2 cellular contexts compared by ENCODE assay signal in the genomic region with DNA sequence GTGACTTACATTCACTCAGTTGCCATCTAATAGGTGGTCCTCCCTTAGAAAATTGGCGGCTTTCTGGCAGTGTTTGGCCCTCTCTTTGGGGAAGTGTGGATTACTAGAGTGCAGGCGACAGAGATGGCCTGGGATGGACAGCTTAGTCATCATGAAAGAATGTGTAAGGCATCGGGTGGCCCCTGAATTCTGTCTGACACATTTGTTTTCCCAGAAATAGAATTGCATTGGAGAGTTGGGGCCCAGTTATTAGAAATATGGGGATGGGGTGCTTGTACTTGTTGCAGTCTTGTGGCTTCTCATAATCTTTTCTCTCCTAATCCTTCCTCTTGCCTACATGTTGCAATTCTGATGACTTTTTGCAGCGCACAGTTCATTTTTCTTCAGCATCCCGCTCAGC.
TF ChIP-seq lines count a peak whose summit lies in the region.

No MANE protein-coding gene starts in this region.

TF ChIP-seq in A549, 52 proteins besides CTCF, POLR2A, EP300 and RAD21:
- TF ChIP-seq FOXS1 (CRISPR knock-in tag; IDR thresholded peaks at IDR 0.05): no peak
- TF ChIP-seq RNF2 (IDR thresholded peaks at IDR 0.05; ENCODE audit: borderline replicate concordance, low read depth): no peak
- TF ChIP-seq FOSL2 (IDR thresholded peaks at IDR 0.05): 0 out of 2 replicates have a peak, but pooled peaks have one; percentile 31
- peak; percentile 73 for TF ChIP-seq FOSL2 (CRISPR knock-in tag; IDR thresholded peaks at IDR 0.05)
- peak; percentile 5 to 48; a peak in 2 of 4 replicates for TF ChIP-seq CEBPB (IDR thresholded peaks at IDR 0.05)
- TF ChIP-seq, protein P1, sequence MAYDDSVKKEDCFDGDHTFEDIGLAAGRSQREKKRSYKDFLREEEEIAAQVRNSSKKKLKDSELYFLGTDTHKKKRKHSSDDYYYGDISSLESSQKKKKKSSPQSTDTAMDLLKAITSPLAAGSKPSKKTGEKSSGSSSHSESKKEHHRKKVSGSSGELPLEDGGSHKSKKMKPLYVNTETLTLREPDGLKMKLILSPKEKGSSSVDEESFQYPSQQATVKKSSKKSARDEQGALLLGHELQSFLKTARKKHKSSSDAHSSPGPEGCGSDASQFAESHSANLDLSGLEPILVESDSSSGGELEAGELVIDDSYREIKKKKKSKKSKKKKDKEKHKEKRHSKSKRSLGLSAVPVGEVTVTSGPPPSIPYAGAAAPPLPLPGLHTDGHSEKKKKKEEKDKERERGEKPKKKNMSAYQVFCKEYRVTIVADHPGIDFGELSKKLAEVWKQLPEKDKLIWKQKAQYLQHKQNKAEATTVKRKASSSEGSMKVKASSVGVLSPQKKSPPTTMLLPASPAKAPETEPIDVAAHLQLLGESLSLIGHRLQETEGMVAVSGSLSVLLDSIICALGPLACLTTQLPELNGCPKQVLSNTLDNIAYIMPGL (CRISPR knock-in tag; IDR thresholded peaks at IDR 0.05; ENCODE audit: borderline replicate concordance): no peak
- 0 out of 2 replicates have a peak, but pooled peaks have one; percentile 21 for TF ChIP-seq JUNB (IDR thresholded peaks at IDR 0.05)

TF ChIP-seq in HepG2, 621 proteins besides CTCF, POLR2A, EP300 and RAD21:
- TF ChIP-seq KDM5B (CRISPR knock-in tag; IDR thresholded peaks at IDR 0.05; ENCODE audit: borderline replicate concordance) (no peak), JUND (CRISPR knock-in tag; IDR thresholded peaks at IDR 0.05) (peak; percentile 61; the same call in 1 of the 2 replicates), SP1 (IDR thresholded peaks at IDR 0.05) (no peak), SP1 (CRISPR knock-in tag; IDR thresholded peaks at IDR 0.05) (no peak), ZNF143 (CRISPR knock-in tag; IDR thresholded peaks at IDR 0.05) (no peak), PHF8 (CRISPR knock-in tag; IDR thresholded peaks at IDR 0.05) (no peak), TEAD3 (CRISPR knock-in tag; optimal IDR thresholded peaks at IDR 0.05; ENCODE audit: borderline replicate concordance) (peak; percentile 53), CENPX (CRISPR knock-in tag; IDR thresholded peaks at IDR 0.05) (no peak), KLF11 (CRISPR knock-in tag; IDR thresholded peaks at IDR 0.05) (no peak), JUNB (CRISPR knock-in tag; IDR thresholded peaks at IDR 0.05; ENCODE audit: borderline replicate concordance) (no peak), FOSL2 (CRISPR knock-in tag; IDR thresholded peaks at IDR 0.05) (peak; percentile 95), ZNF891 (CRISPR knock-in tag; IDR thresholded peaks at IDR 0.05) (no peak), RBFOX2 (IDR thresholded peaks at IDR 0.05; ENCODE audit: low read depth, low read length) (0 out of 2 replicates have a peak, but pooled peaks have one; percentile 22), MTA3 (CRISPR knock-in tag; IDR thresholded peaks at IDR 0.05) (no peak), KDM1A (CRISPR knock-in tag; IDR thresholded peaks at IDR 0.05) (no peak), SIN3B (IDR thresholded peaks at IDR 0.05; ENCODE audit: low read length) (no peak), TSC22D2 (CRISPR knock-in tag; IDR thresholded peaks at IDR 0.05; ENCODE audit: borderline replicate concordance) (no peak), BCL6 (CRISPR knock-in tag; IDR thresholded peaks at IDR 0.05) (peak; percentile 80), ARID2 (CRISPR knock-in tag; IDR thresholded peaks at IDR 0.05; ENCODE audit: borderline replicate concordance) (no peak), HMG20B (CRISPR knock-in tag; conservative IDR thresholded peaks at IDR 0.05) (no peak), SAP130 (CRISPR knock-in tag; IDR thresholded peaks at IDR 0.05; ENCODE audit: low read depth) (peak; percentile 33; the same call in 1 of the 2 replicates), FOSL1 (CRISPR knock-in tag; IDR thresholded peaks at IDR 0.05; ENCODE audit: borderline replicate concordance) (0 out of 2 replicates have a peak, but pooled peaks have one; percentile 38), ZFP41 (CRISPR knock-in tag; IDR thresholded peaks at IDR 0.05; ENCODE audit: borderline replicate concordance) (no peak), CEBPG (CRISPR knock-in tag; IDR thresholded peaks at IDR 0.05) (0 out of 2 replicates have a peak, but pooled peaks have one; percentile 21), KDM3A (CRISPR knock-in tag; IDR thresholded peaks at IDR 0.05; ENCODE audit: low read depth) (no peak), REXO4 (CRISPR knock-in tag; IDR thresholded peaks at IDR 0.05; ENCODE audit: borderline replicate concordance) (no peak), MED13 (CRISPR knock-in tag; IDR thresholded peaks at IDR 0.05) (no peak)
- TF ChIP-seq, protein P2, sequence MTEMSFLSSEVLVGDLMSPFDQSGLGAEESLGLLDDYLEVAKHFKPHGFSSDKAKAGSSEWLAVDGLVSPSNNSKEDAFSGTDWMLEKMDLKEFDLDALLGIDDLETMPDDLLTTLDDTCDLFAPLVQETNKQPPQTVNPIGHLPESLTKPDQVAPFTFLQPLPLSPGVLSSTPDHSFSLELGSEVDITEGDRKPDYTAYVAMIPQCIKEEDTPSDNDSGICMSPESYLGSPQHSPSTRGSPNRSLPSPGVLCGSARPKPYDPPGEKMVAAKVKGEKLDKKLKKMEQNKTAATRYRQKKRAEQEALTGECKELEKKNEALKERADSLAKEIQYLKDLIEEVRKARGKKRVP (CRISPR knock-in tag; IDR thresholded peaks at IDR 0.05): peak in 1 of 2 experiments; percentile 40; a peak in 1 of 4 replicates
- TF ChIP-seq, protein P3, sequence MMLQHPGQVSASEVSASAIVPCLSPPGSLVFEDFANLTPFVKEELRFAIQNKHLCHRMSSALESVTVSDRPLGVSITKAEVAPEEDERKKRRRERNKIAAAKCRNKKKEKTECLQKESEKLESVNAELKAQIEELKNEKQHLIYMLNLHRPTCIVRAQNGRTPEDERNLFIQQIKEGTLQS (CRISPR knock-in tag; IDR thresholded peaks at IDR 0.05): peak; percentile 74
- TF ChIP-seq, protein P4, sequence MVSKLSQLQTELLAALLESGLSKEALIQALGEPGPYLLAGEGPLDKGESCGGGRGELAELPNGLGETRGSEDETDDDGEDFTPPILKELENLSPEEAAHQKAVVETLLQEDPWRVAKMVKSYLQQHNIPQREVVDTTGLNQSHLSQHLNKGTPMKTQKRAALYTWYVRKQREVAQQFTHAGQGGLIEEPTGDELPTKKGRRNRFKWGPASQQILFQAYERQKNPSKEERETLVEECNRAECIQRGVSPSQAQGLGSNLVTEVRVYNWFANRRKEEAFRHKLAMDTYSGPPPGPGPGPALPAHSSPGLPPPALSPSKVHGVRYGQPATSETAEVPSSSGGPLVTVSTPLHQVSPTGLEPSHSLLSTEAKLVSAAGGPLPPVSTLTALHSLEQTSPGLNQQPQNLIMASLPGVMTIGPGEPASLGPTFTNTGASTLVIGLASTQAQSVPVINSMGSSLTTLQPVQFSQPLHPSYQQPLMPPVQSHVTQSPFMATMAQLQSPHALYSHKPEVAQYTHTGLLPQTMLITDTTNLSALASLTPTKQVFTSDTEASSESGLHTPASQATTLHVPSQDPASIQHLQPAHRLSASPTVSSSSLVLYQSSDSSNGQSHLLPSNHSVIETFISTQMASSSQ (IDR thresholded peaks at IDR 0.05; ENCODE audit: low read depth): no peak
- TF ChIP-seq, protein P4 (CRISPR knock-in tag; IDR thresholded peaks at IDR 0.05; ENCODE audit: borderline replicate concordance): no peak
- TF ChIP-seq, protein P5, sequence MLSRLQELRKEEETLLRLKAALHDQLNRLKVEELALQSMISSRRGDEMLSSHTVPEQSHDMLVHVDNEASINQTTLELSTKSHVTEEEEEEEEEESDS (CRISPR knock-in tag; IDR thresholded peaks at IDR 0.05; ENCODE audit: borderline replicate concordance): no peak
